In genomic region chr1:235060607-235061470, GRCh38 we compare ENCODE assay signal across 12 cellular contexts.
DNase-seq lines count a peak whose midpoint lies in the region; ATAC-seq and TF ChIP-seq lines count a peak whose summit lies in the region.
"Had no signal": no experiment of that assay in that cellular context is flagged by ENCODE, and none has a peak within 500 bp of the region (broad histone marks: within the 10 kb centered on the region; RNA-seq: fewer than 3 reads in every experiment).

No MANE protein-coding gene starts in this region.

- H3K4me1 ChIP-seq in iPS-20b (ENCODE audit: insufficient read depth, low read length) (peaks cover 16% of the 10 kb centered on the region), subcutaneous abdominal adipose tissue (ENCODE audit: control insufficient read depth in 5 of 5, insufficient read depth in 5 of 5, low read length in 5 of 5) (peaks cover 2 to 33% (median 23%) of the 10 kb centered on the region in 5 donors)

- H3K27ac Mint-ChIP-seq in activated T-helper 1 cell treated with anti-CD3 and anti-CD28 coated beads, Interleukin-12 subunit alpha, Interleukin-12 subunit beta, Interleukin-2, Interleukin-4 antibody, amounts not matched to agents 30 ng/mL and 10 ng/mL and 1 ng/mL, durations not matched to agents 14 hours and 24 hours and 36 hours = no peak overlapping the region
- H3K27ac Mint-ChIP-seq: activated naive CD8-positive, alpha-beta T cell treated with anti-CD3 and anti-CD28 coated beads, Interleukin-2, amount 50 U/mL, for 24 hours had no signal

- H3K9ac ChIP-seq in iPS-20b (ENCODE audit: low read depth, low read length) (peak overlapping the region; percentile 17; the same call in 1 of the 2 replicates), subcutaneous abdominal adipose tissue (ENCODE audit: low read length in 5 of 5) (no peak overlapping the region)

- H3K27ac ChIP-seq in iPS-20b (ENCODE audit: low read length) = no peak overlapping the region
- peak overlapping the region; percentile 2 for H3K27ac ChIP-seq in subcutaneous abdominal adipose tissue (ENCODE audit: low read depth, low read length)
- H3K27ac ChIP-seq: thoracic aorta had no signal

- peaks cover 48% of the 10 kb centered on the region for H3K4me1 Mint-ChIP-seq in activated T-helper 1 cell treated with anti-CD3 and anti-CD28 coated beads, Interleukin-12 subunit alpha, Interleukin-12 subunit beta, Interleukin-2, Interleukin-4 antibody, amounts not matched to agents 30 ng/mL and 10 ng/mL and 1 ng/mL, durations not matched to agents 14 hours and 24 hours and 36 hours (ENCODE audit: low read depth)

- peaks cover 4% of the 10 kb centered on the region for H3K36me3 Mint-ChIP-seq in activated T-helper 1 cell treated with anti-CD3 and anti-CD28 coated beads, Interleukin-12 subunit alpha, Interleukin-12 subunit beta, Interleukin-2, Interleukin-4 antibody, amounts not matched to agents 30 ng/mL and 10 ng/mL and 1 ng/mL, durations not matched to agents 14 hours and 24 hours and 36 hours (ENCODE audit: low read depth)

- H3K4me3 ChIP-seq in iPS-20b (ENCODE audit: low read length) = peak overlapping the region; percentile 10; the same call in 1 of the 2 replicates
- no peak overlapping the region for H3K4me3 ChIP-seq in subcutaneous abdominal adipose tissue (ENCODE audit: low read depth in 1 of 5, low read length in 5 of 5)
- H3K4me3 ChIP-seq: thoracic aorta had no signal

- intact Hi-C loops in activated T-helper 1 cell treated with anti-CD3 and anti-CD28 coated beads, Interleukin-12 subunit alpha, Interleukin-12 subunit beta, Interleukin-2, Interleukin-4 antibody, amounts not matched to agents 30 ng/mL and 10 ng/mL and 1 ng/mL, durations not matched to agents 14 hours and 24 hours and 36 hours (cut with micrococcal nuclease) = no loop called here

- H3K36me3 ChIP-seq in iPS-20b (ENCODE audit: insufficient read depth, low read depth, low read length) (no peaks in the 10 kb centered on the region), subcutaneous abdominal adipose tissue (ENCODE audit: control insufficient read depth in 5 of 5, insufficient read depth in 5 of 5, low read length in 5 of 5) (no peaks in the 10 kb centered on the region)
- H3K36me3 ChIP-seq: thoracic aorta had no signal

- no peaks in the 10 kb centered on the region for H3K27me3 ChIP-seq in iPS-20b (ENCODE audit: insufficient read depth, low read length)
- no peaks in the 10 kb centered on the region for H3K27me3 ChIP-seq in subcutaneous abdominal adipose tissue (ENCODE audit: control insufficient read depth in 5 of 5, insufficient read depth in 4 of 5, low read length in 5 of 5)

- ATAC-seq in SK-N-SH treated with all-trans-retinoic acid at 6 μM for 48 hours (peak; percentile 20; the same call in 2 of the 3 replicates), HG03439 (IDR thresholded peaks at IDR 0.05; ENCODE audit: unreplicated experiment) (no peak), HG02678 (IDR thresholded peaks at IDR 0.05; ENCODE audit: unreplicated experiment) (no peak)
- ATAC-seq: activated naive CD8-positive, alpha-beta T cell treated with anti-CD3 and anti-CD28 coated beads, Interleukin-2, amount 50 U/mL, for 24 hours had no signal

- DNase-seq in DMS 273 (lab: John Stamatoyannopoulos, UW; ENCODE audit: unreplicated experiment) (peak; percentile 26), DMS 273 treated with DMSO at 0.1 percent for 48 hours (lab: John Stamatoyannopoulos, UW) (no peak)
- DNase-seq in activated T-helper 1 cell treated with anti-CD3 and anti-CD28 coated beads, Interleukin-12 subunit alpha, Interleukin-12 subunit beta, Interleukin-2, Interleukin-4 antibody, amounts not matched to agents 30 ng/mL and 10 ng/mL and 1 ng/mL, durations not matched to agents 14 hours and 24 hours and 36 hours (ENCODE audit: low spot score) = no peak
- DNase-seq: 8988T; activated naive CD8-positive, alpha-beta T cell treated with anti-CD3 and anti-CD28 coated beads, Interleukin-2, amount 50 U/mL, for 24 hours; NCI-H1105 had no signal

- H3K4me3 Mint-ChIP-seq in activated T-helper 1 cell treated with anti-CD3 and anti-CD28 coated beads, Interleukin-12 subunit alpha, Interleukin-12 subunit beta, Interleukin-2, Interleukin-4 antibody, amounts not matched to agents 30 ng/mL and 10 ng/mL and 1 ng/mL, durations not matched to agents 14 hours and 24 hours and 36 hours = no peak overlapping the region
- H3K4me3 Mint-ChIP-seq: activated naive CD8-positive, alpha-beta T cell treated with anti-CD3 and anti-CD28 coated beads, Interleukin-2, amount 50 U/mL, for 24 hours had no signal

- no peaks in the 10 kb centered on the region for H3K9me3 Mint-ChIP-seq in activated T-helper 1 cell treated with anti-CD3 and anti-CD28 coated beads, Interleukin-12 subunit alpha, Interleukin-12 subunit beta, Interleukin-2, Interleukin-4 antibody, amounts not matched to agents 30 ng/mL and 10 ng/mL and 1 ng/mL, durations not matched to agents 14 hours and 24 hours and 36 hours
- H3K9me3 Mint-ChIP-seq: activated naive CD8-positive, alpha-beta T cell treated with anti-CD3 and anti-CD28 coated beads, Interleukin-2, amount 50 U/mL, for 24 hours had no signal

- H3K27me3 Mint-ChIP-seq in activated T-helper 1 cell treated with anti-CD3 and anti-CD28 coated beads, Interleukin-12 subunit alpha, Interleukin-12 subunit beta, Interleukin-2, Interleukin-4 antibody, amounts not matched to agents 30 ng/mL and 10 ng/mL and 1 ng/mL, durations not matched to agents 14 hours and 24 hours and 36 hours (ENCODE audit: insufficient read depth) = no peaks in the 10 kb centered on the region
- H3K27me3 Mint-ChIP-seq: activated naive CD8-positive, alpha-beta T cell treated with anti-CD3 and anti-CD28 coated beads, Interleukin-2, amount 50 U/mL, for 24 hours had no signal

- no peaks in the 10 kb centered on the region for H3K9me3 ChIP-seq in iPS-20b (ENCODE audit: insufficient read depth, low read depth, low read length)
- no peaks in the 10 kb centered on the region for H3K9me3 ChIP-seq in subcutaneous abdominal adipose tissue (ENCODE audit: control insufficient read depth in 5 of 5, low read length in 5 of 5)
- H3K9me3 ChIP-seq: thoracic aorta had no signal

TF ChIP-seq in SK-N-SH treated with all-trans-retinoic acid at 6 μM for 48 hours, 23 proteins besides CTCF, POLR2A, EP300 and RAD21:
- TF ChIP-seq, protein P1, sequence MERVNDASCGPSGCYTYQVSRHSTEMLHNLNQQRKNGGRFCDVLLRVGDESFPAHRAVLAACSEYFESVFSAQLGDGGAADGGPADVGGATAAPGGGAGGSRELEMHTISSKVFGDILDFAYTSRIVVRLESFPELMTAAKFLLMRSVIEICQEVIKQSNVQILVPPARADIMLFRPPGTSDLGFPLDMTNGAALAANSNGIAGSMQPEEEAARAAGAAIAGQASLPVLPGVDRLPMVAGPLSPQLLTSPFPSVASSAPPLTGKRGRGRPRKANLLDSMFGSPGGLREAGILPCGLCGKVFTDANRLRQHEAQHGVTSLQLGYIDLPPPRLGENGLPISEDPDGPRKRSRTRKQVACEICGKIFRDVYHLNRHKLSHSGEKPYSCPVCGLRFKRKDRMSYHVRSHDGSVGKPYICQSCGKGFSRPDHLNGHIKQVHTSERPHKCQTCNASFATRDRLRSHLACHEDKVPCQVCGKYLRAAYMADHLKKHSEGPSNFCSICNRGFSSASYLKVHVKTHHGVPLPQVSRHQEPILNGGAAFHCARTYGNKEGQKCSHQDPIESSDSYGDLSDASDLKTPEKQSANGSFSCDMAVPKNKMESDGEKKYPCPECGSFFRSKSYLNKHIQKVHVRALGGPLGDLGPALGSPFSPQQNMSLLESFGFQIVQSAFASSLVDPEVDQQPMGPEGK (CRISPR knock-in tag; IDR thresholded peaks at IDR 0.05; ENCODE audit: borderline replicate concordance) = no peak
- TF ChIP-seq TCF4 (CRISPR knock-in tag; IDR thresholded peaks at IDR 0.05; ENCODE audit: borderline replicate concordance) (no peak), CREB5 (CRISPR knock-in tag; IDR thresholded peaks at IDR 0.05; ENCODE audit: low read depth) (no peak), BACH2 (CRISPR knock-in tag; IDR thresholded peaks at IDR 0.05; ENCODE audit: borderline replicate concordance) (no peak), ZFP30 (CRISPR knock-in tag; IDR thresholded peaks at IDR 0.05) (no peak), ESRRG (CRISPR knock-in tag; IDR thresholded peaks at IDR 0.05) (no peak), PPARA (CRISPR knock-in tag; IDR thresholded peaks at IDR 0.05; ENCODE audit: borderline replicate concordance) (no peak)
